ENCODE assay signal across 9 cellular contexts in genomic region chr18:74819433-74820059, GRCh38.
DNase-seq lines count a peak whose midpoint lies in the region; ATAC-seq and TF ChIP-seq lines count a peak whose summit lies in the region.
"Had no signal": no experiment of that assay in that cellular context is flagged by ENCODE, and none has a peak within 500 bp of the region (broad histone marks: within the 10 kb centered on the region; RNA-seq: fewer than 3 reads in every experiment).

No MANE protein-coding gene starts in this region.

- H3K79me2 ChIP-seq in OCI-LY1 (ENCODE audit: insufficient read depth, low read length): no peaks in the 10 kb centered on the region

- H3K27me3 Mint-ChIP-seq in HFFc6 (ENCODE audit: insufficient read depth): no peaks in the 10 kb centered on the region
- H3K27me3 Mint-ChIP-seq: memory B cell had no signal

- H3K9me2 ChIP-seq in OCI-LY1 (ENCODE audit: low read depth, low read length): no peaks in the 10 kb centered on the region

- intact Hi-C loops in vagina (cut with DNase I) (no loop called here), aorta (cut with DNase I) (no loop called here)

- no peak overlapping the region for H2AFZ ChIP-seq in OCI-LY1 (ENCODE audit: low read length)

- H3K27ac Mint-ChIP-seq in HFFc6: no peak overlapping the region
- H3K27ac Mint-ChIP-seq: memory B cell had no signal

- H3K4me2 ChIP-seq in OCI-LY1 (ENCODE audit: low read length): no peak overlapping the region

- no peaks in the 10 kb centered on the region for H3K9me3 Mint-ChIP-seq in HFFc6

- TF ChIP-seq CTCF in GM13976 (IDR thresholded peaks at IDR 0.05; ENCODE audit: borderline replicate concordance, control extremely low read depth, extremely low read depth, insufficient read depth, missing control alignments): peak; percentile 15
- peak; percentile 69 for TF ChIP-seq CTCF in HFFc6 (IDR thresholded peaks at IDR 0.05)
- peak; percentile 88 for TF ChIP-seq CTCF in OCI-LY1 (IDR thresholded peaks at IDR 0.05; ENCODE audit: low read length)
- no peak for TF ChIP-seq CTCF in vagina (IDR thresholded peaks at IDR 0.05)

- 85 to 86% methylated on average over 7 of the region's 7 CpGs for WGBS in aorta, 2 donors

- H4K20me1 ChIP-seq in OCI-LY1 (ENCODE audit: insufficient read depth, low read length): no peaks in the 10 kb centered on the region

- no peak overlapping the region for H3K4me3 Mint-ChIP-seq in HFFc6
- H3K4me3 Mint-ChIP-seq: memory B cell had no signal

- H3K9ac ChIP-seq in OCI-LY1 (ENCODE audit: low read length) (no peak overlapping the region), iPS-15b (ENCODE audit: low read depth, low read length) (no peak overlapping the region)

- TF ChIP-seq POLR2A in vagina (IDR thresholded peaks at IDR 0.05): no peak

- H3K27me3 ChIP-seq in OCI-LY1 (ENCODE audit: insufficient read depth, low read length) (no peaks in the 10 kb centered on the region), iPS-15b (ENCODE audit: control insufficient read depth, insufficient read depth, low read length) (no peaks in the 10 kb centered on the region), vagina (no peaks in the 10 kb centered on the region), aorta (ENCODE audit: control insufficient read depth in 1 of 2, insufficient read depth in 2 of 2, low read length in 1 of 2) (no peaks in the 10 kb centered on the region)

- no peaks in the 10 kb centered on the region for H3F3A ChIP-seq in OCI-LY1 (ENCODE audit: insufficient read depth, low read length)

- H3K9me3 ChIP-seq in OCI-LY1 (ENCODE audit: low read length): no peaks in the 10 kb centered on the region
- H3K9me3 ChIP-seq in iPS-15b (ENCODE audit: control insufficient read depth, insufficient read depth, low read length): no peaks in the 10 kb centered on the region
- no peaks in the 10 kb centered on the region for H3K9me3 ChIP-seq in vagina
- peaks cover 1% of the 10 kb centered on the region for H3K9me3 ChIP-seq in aorta (ENCODE audit: control insufficient read depth, low read length)

- DNase-seq in GM13976 (ENCODE audit: low spot score) (peak; percentile 13), HFFc6 (no peak), vagina (ENCODE audit: extremely low spot score in 2 of 2) (no peak), aorta (no peak), NOMO-1 (lab: John Stamatoyannopoulos, UW; ENCODE audit: unreplicated experiment in 2 of 2) (no peak)

- H3K4me1 Mint-ChIP-seq in HFFc6 (ENCODE audit: low read depth): no peaks in the 10 kb centered on the region; the same call in 1 of the 2 replicates

- H3K4me3 ChIP-seq in OCI-LY1 (ENCODE audit: low read depth, low read length, poor library complexity, severe bottlenecking): no peak overlapping the region
- H3K4me3 ChIP-seq in iPS-15b (ENCODE audit: low read depth, low read length): peak overlapping the region; percentile 26
- no peak overlapping the region for H3K4me3 ChIP-seq in vagina
- H3K4me3 ChIP-seq in aorta (ENCODE audit: low read length in 2 of 2): no peak overlapping the region

- peaks cover 24% of the 10 kb centered on the region for H3K36me3 Mint-ChIP-seq in HFFc6 (ENCODE audit: low read depth)

- H3K4me1 ChIP-seq in OCI-LY1 (ENCODE audit: insufficient read depth, low read length, severe bottlenecking): no peaks in the 10 kb centered on the region
- H3K4me1 ChIP-seq in iPS-15b (ENCODE audit: control insufficient read depth, insufficient read depth, low read length): peaks cover 7% of the 10 kb centered on the region
- H3K4me1 ChIP-seq in vagina: no peaks in the 10 kb centered on the region
- no peaks in the 10 kb centered on the region for H3K4me1 ChIP-seq in aorta (ENCODE audit: control insufficient read depth in 1 of 2, insufficient read depth in 2 of 2, low read length in 2 of 2)

- in situ Hi-C loops in GM13976 (cut with MboI; ENCODE audit: low sequenced_read_pairs, unreplicated experiment): no loop called here

- ATAC-seq in aorta (ENCODE audit: low FRiP score) (no peak), HG03571 (IDR thresholded peaks at IDR 0.05; ENCODE audit: unreplicated experiment) (no peak)

- H3K27ac ChIP-seq in OCI-LY1 (ENCODE audit: low read depth, low read length, poor library complexity, severe bottlenecking) (no peak overlapping the region), vagina (no peak overlapping the region), aorta (ENCODE audit: low read depth in 1 of 2, low read length in 2 of 2) (no peak overlapping the region)

- H3K36me3 ChIP-seq in OCI-LY1 (ENCODE audit: insufficient read depth, low read length) (no peaks in the 10 kb centered on the region; the same call in 1 of the 2 replicates), iPS-15b (ENCODE audit: control insufficient read depth, insufficient read depth, low read length) (no peaks in the 10 kb centered on the region), vagina (no peaks in the 10 kb centered on the region), aorta (ENCODE audit: control insufficient read depth in 1 of 2, insufficient read depth in 2 of 2, low read length in 1 of 2) (no peaks in the 10 kb centered on the region)

Comparison
In these comparisons a context has a peak if more than half of its experiments do, and no peak if none do; other contexts are left out.
1. CTCF ChIP-seq: peak in GM13976 (single experiment), HFFc6 (single experiment) and OCI-LY1 (single experiment); none in vagina (0 of 3).